ENCODE assay signal across 11 cellular contexts in genomic region chr7:158541330-158542010, GRCh38. TPM values are rescaled to one million over a fixed set of nuclear protein-coding genes. Genes with fewer than 3 reads are reported as not detected.
DNase-seq lines count a peak whose midpoint lies in the region; ATAC-seq and TF ChIP-seq lines count a peak whose summit lies in the region.
"Had no signal": no experiment of that assay in that cellular context is flagged by ENCODE, and none has a peak within 500 bp of the region (broad histone marks: within the 10 kb centered on the region; RNA-seq: fewer than 3 reads in every experiment).

No MANE protein-coding gene starts in this region.

- peak; percentile 92 for DNase-seq in SIG-M5 treated with dmso at 0.1 percent for 504 hours (lab: John Stamatoyannopoulos, UW; ENCODE audit: unreplicated experiment)
- DNase-seq in naive thymus-derived CD4-positive, alpha-beta T cell = peak in 4 of 9 donors; percentile 7 to 25 (median 16)
- no peak for DNase-seq in NCI-H2196 (lab: John Stamatoyannopoulos, UW; ENCODE audit: unreplicated experiment)
- DNase-seq in NCI-H2107 treated with DMSO at 0.1 percent for 48 hours (lab: John Stamatoyannopoulos, UW; ENCODE audit: unreplicated experiment) = no peak
- no peak for DNase-seq in SHP77 treated with DMSO at 0.1 percent for 48 hours (lab: John Stamatoyannopoulos, UW)
- DNase-seq in prostate gland (ENCODE audit: low spot score) = no peak
- DNase-seq: activated T-cell treated with anti-CD3 and anti-CD28 coated beads, Interleukin-2, amount 50 U/mL, for 24 hours; NCI-H69; thyroid gland had no signal

- POLR2A ChIA-PET in naive thymus-derived CD4-positive, alpha-beta T cell (lab: Charles Lee) = no interaction called here

- no peaks in the 10 kb centered on the region for H3K4me1 ChIP-seq in naive thymus-derived CD4-positive, alpha-beta T cell (ENCODE audit: control insufficient read depth in 2 of 2, insufficient read depth in 2 of 2, low read length in 2 of 2)
- no peaks in the 10 kb centered on the region for H3K4me1 ChIP-seq in prostate gland (replicated peaks)
- H3K4me1 ChIP-seq: thyroid gland had no signal

- TF ChIP-seq POLR2A in prostate gland (IDR thresholded peaks at IDR 0.05) = no peak

- ATAC-seq in GM19043 (IDR thresholded peaks at IDR 0.05; ENCODE audit: low read depth, unreplicated experiment) (peak; percentile 86), HG02678 (IDR thresholded peaks at IDR 0.05; ENCODE audit: unreplicated experiment) (peak; percentile 57)
- peak; percentile 55 for ATAC-seq in naive thymus-derived CD4-positive, alpha-beta T cell

- H3K27me3 ChIP-seq in naive thymus-derived CD4-positive, alpha-beta T cell (ENCODE audit: control insufficient read depth in 2 of 2, insufficient read depth in 2 of 2, low read length in 2 of 2) = no peaks in the 10 kb centered on the region
- no peaks in the 10 kb centered on the region for H3K27me3 ChIP-seq in prostate gland (replicated peaks; ENCODE audit: insufficient read depth)
- H3K27me3 ChIP-seq: thyroid gland had no signal

- no peaks in the 10 kb centered on the region for H3K36me3 Mint-ChIP-seq in naive thymus-derived CD4-positive, alpha-beta T cell

- H3K4me3 ChIP-seq in naive thymus-derived CD4-positive, alpha-beta T cell (ENCODE audit: low read length) = no peak overlapping the region
- H3K4me3 ChIP-seq in prostate gland = no peak overlapping the region
- H3K4me3 ChIP-seq: thyroid gland had no signal

- H3K27ac Mint-ChIP-seq in naive thymus-derived CD4-positive, alpha-beta T cell = no peak overlapping the region
- H3K27ac Mint-ChIP-seq: activated T-cell treated with anti-CD3 and anti-CD28 coated beads, Interleukin-2, amount 50 U/mL, for 24 hours had no signal

- H3K27ac ChIP-seq in naive thymus-derived CD4-positive, alpha-beta T cell (ENCODE audit: low read depth, low read length) = no peak overlapping the region
- no peak overlapping the region for H3K27ac ChIP-seq in prostate gland
- H3K27ac ChIP-seq: thyroid gland had no signal

- no peak for TF ChIP-seq CTCF in prostate gland (IDR thresholded peaks at IDR 0.05)

- H3K27me3 Mint-ChIP-seq in naive thymus-derived CD4-positive, alpha-beta T cell = no peaks in the 10 kb centered on the region
- H3K27me3 Mint-ChIP-seq: activated T-cell treated with anti-CD3 and anti-CD28 coated beads, Interleukin-2, amount 50 U/mL, for 24 hours had no signal

- H3K9me3 ChIP-seq in naive thymus-derived CD4-positive, alpha-beta T cell (ENCODE audit: control insufficient read depth in 2 of 3, low read length in 3 of 3) = no peaks in the 10 kb centered on the region
- H3K9me3 ChIP-seq in prostate gland = no peaks in the 10 kb centered on the region
- H3K9me3 ChIP-seq: thyroid gland had no signal

- peaks cover 0 to under 1% (median 0%) of the 10 kb centered on the region in 11 donors for H3K9me3 Mint-ChIP-seq in naive thymus-derived CD4-positive, alpha-beta T cell
- H3K9me3 Mint-ChIP-seq: activated T-cell treated with anti-CD3 and anti-CD28 coated beads, Interleukin-2, amount 50 U/mL, for 24 hours had no signal

- WGBS in prostate gland = 74% methylated on average over 13 of the region's 13 CpGs

- H3K36me3 ChIP-seq in naive thymus-derived CD4-positive, alpha-beta T cell (ENCODE audit: control insufficient read depth in 2 of 3, insufficient read depth in 3 of 3, low read length in 3 of 3) = no peaks in the 10 kb centered on the region
- no peaks in the 10 kb centered on the region for H3K36me3 ChIP-seq in prostate gland
- H3K36me3 ChIP-seq: thyroid gland had no signal

- intact Hi-C loops in naive thymus-derived CD4-positive, alpha-beta T cell (cut with micrococcal nuclease) = no loop called here
- intact Hi-C loops in prostate gland (cut with DNase I) = no loop called here

- H3K4me3 Mint-ChIP-seq in naive thymus-derived CD4-positive, alpha-beta T cell = peak overlapping the region in 2 of 10 donors; percentile 43 to 44
- H3K4me3 Mint-ChIP-seq: activated T-cell treated with anti-CD3 and anti-CD28 coated beads, Interleukin-2, amount 50 U/mL, for 24 hours had no signal

- CTCF ChIA-PET in naive thymus-derived CD4-positive, alpha-beta T cell (lab: Charles Lee) = no interaction called here

- H3K4me1 Mint-ChIP-seq in naive thymus-derived CD4-positive, alpha-beta T cell = peaks cover 0 to 7% (median 6%) of the 10 kb centered on the region in 7 donors

RNA-seq across cellular contexts. Expression of gene PTPRN2, which starts 46.2 kb away (rescaled TPM):
- 1 to 10 TPM in 3 of 5 experiments, under 1 TPM in 2; 0.58 to 2.3 (median 1.3) TPM for total RNA-seq in naive thymus-derived CD4-positive, alpha-beta T cell
- 1 to 10 TPM; 1.7 to 2.1 TPM for polyA plus RNA-seq in naive thymus-derived CD4-positive, alpha-beta T cell
- 10 to 100 TPM; 26.1 to 55.5 TPM for total RNA-seq in prostate gland

Comparison
In these comparisons a context has a peak if more than half of its experiments do, and no peak if none do; other contexts are left out.
1. RNA of gene PTPRN2, which starts 46.2 kb away (total RNA-seq): 26.1 to 55.5 TPM in prostate gland; 0.58 to 2.3 TPM in naive thymus-derived CD4-positive, alpha-beta T cell; every median in the first group is over 4 times any median in the second.
2. Peak in every context shown above with its lines, with median percentiles within 50 percentile points of each other: ATAC-seq.